In genomic region chr16:14089283-14089823, GRCh38 we compare ENCODE assay signal across 16 cellular contexts.
"Had no signal": no experiment of that assay in that cellular context is flagged by ENCODE, and none has a peak within 500 bp of the region (broad histone marks: within the 10 kb centered on the region; RNA-seq: fewer than 3 reads in every experiment).

No MANE protein-coding gene starts in this region.

- H3K27ac ChIP-seq: coronary artery, lower lobe of right lung, parathyroid adenoma, tibial nerve had no signal

- DNase-seq: activated CD4-positive, alpha-beta memory T cell treated with anti-CD3 and anti-CD28 coated beads, Interleukin-2, amount 10 ng/mL, durations not matched to agents 7 days and 5 days; activated CD4-positive, alpha-beta T cell treated with anti-CD3 and anti-CD28 coated beads for 4 hours; activated naive CD4-positive, alpha-beta T cell treated with anti-CD3 and anti-CD28 coated beads for 36 hours; activated T-cell treated with anti-CD3 and anti-CD28 coated beads, Interleukin-2, amount 50 U/mL, for 24 hours; left cardiac atrium; lower lobe of right lung; stimulated activated CD8-positive, alpha-beta memory T cell treated with anti-CD3 and anti-CD28 coated beads, Interleukin-4, amount 100 ng/mL, for 48 hours; stimulated activated naive CD4-positive, alpha-beta T cell; substantia nigra; T-helper 17 cell had no signal

- H3K27me3 ChIP-seq: tibial nerve had no signal

- H3K9me3 ChIP-seq: lower lobe of right lung, tibial nerve had no signal

- H3K9ac ChIP-seq: parathyroid adenoma had no signal

- H3K4me1 Mint-ChIP-seq: activated CD4-positive, alpha-beta memory T cell treated with anti-CD3 and anti-CD28 coated beads, Interleukin-2, amount 10 ng/mL, durations not matched to agents 7 days and 5 days had no signal

- H3K27ac Mint-ChIP-seq: activated CD4-positive, alpha-beta memory T cell treated with anti-CD3 and anti-CD28 coated beads, Interleukin-2, amount 10 ng/mL, durations not matched to agents 7 days and 5 days; activated naive CD4-positive, alpha-beta T cell treated with anti-CD3 and anti-CD28 coated beads for 36 hours; activated T-cell treated with anti-CD3 and anti-CD28 coated beads, Interleukin-2, amount 50 U/mL, for 24 hours; natural killer cell treated with Interleukin-12 subunit alpha and Interleukin-12 subunit beta and Interleukin-15 and Interleukin-18, amount 100 ng/mL, for 72 hours; T-helper 17 cell had no signal

- H3K27me3 Mint-ChIP-seq: activated CD4-positive, alpha-beta memory T cell treated with anti-CD3 and anti-CD28 coated beads, Interleukin-2, amount 10 ng/mL, durations not matched to agents 7 days and 5 days; activated T-cell treated with anti-CD3 and anti-CD28 coated beads, Interleukin-2, amount 50 U/mL, for 24 hours; brain; central memory CD8-positive, alpha-beta T cell; natural killer cell treated with Interleukin-12 subunit alpha and Interleukin-12 subunit beta and Interleukin-15 and Interleukin-18, amount 100 ng/mL, for 72 hours; T-helper 17 cell had no signal

- H3K36me3 ChIP-seq: lower lobe of right lung, tibial nerve had no signal

- H3K9me3 Mint-ChIP-seq: activated CD4-positive, alpha-beta memory T cell treated with anti-CD3 and anti-CD28 coated beads, Interleukin-2, amount 10 ng/mL, durations not matched to agents 7 days and 5 days; activated naive CD4-positive, alpha-beta T cell treated with anti-CD3 and anti-CD28 coated beads for 36 hours; activated T-cell treated with anti-CD3 and anti-CD28 coated beads, Interleukin-2, amount 50 U/mL, for 24 hours; brain; central memory CD8-positive, alpha-beta T cell; natural killer cell treated with Interleukin-12 subunit alpha and Interleukin-12 subunit beta and Interleukin-15 and Interleukin-18, amount 100 ng/mL, for 72 hours had no signal

- H3K4me3 ChIP-seq: coronary artery, lower lobe of right lung, tibial nerve had no signal

- H3K4me3 Mint-ChIP-seq: activated CD4-positive, alpha-beta memory T cell treated with anti-CD3 and anti-CD28 coated beads, Interleukin-2, amount 10 ng/mL, durations not matched to agents 7 days and 5 days; activated naive CD4-positive, alpha-beta T cell treated with anti-CD3 and anti-CD28 coated beads for 36 hours; activated T-cell treated with anti-CD3 and anti-CD28 coated beads, Interleukin-2, amount 50 U/mL, for 24 hours; central memory CD8-positive, alpha-beta T cell; natural killer cell treated with Interleukin-12 subunit alpha and Interleukin-12 subunit beta and Interleukin-15 and Interleukin-18, amount 100 ng/mL, for 72 hours; T-helper 17 cell had no signal
